ENCODE assay signal across 25 cellular contexts in genomic region chr3:154799801-154800200, GRCh38.
DNase-seq lines count a peak whose midpoint lies in the region; ATAC-seq and TF ChIP-seq lines count a peak whose summit lies in the region.
"Had no signal": no experiment of that assay in that cellular context is flagged by ENCODE, and none has a peak within 500 bp of the region (broad histone marks: within the 10 kb centered on the region; RNA-seq: fewer than 3 reads in every experiment).

No MANE protein-coding gene starts in this region.

- no peak overlapping the region for H3K9ac ChIP-seq in fibroblast of lung (ENCODE audit: insufficient read depth, low read length)
- peak overlapping the region; percentile 17 for H3K9ac ChIP-seq in skeletal muscle satellite cell (ENCODE audit: low read depth, low read length)
- H3K9ac ChIP-seq: BLaER1 had no signal

- no peak overlapping the region for H3K4me3 Mint-ChIP-seq in effector memory CD8-positive, alpha-beta T cell
- H3K4me3 Mint-ChIP-seq: GM23338; naive thymus-derived CD4-positive, alpha-beta T cell; stimulated activated effector memory CD8-positive, alpha-beta T cell treated with anti-CD3 and anti-CD28 coated beads, Interleukin-12 subunit alpha, Interleukin-12 subunit beta, amount 100 ng/mL, for 72 hours; T-cell had no signal

- peaks cover 4% of the 10 kb centered on the region for H3K36me3 Mint-ChIP-seq in effector memory CD8-positive, alpha-beta T cell (ENCODE audit: insufficient read depth)
- H3K36me3 Mint-ChIP-seq: naive thymus-derived CD4-positive, alpha-beta T cell; stimulated activated effector memory CD8-positive, alpha-beta T cell treated with anti-CD3 and anti-CD28 coated beads, Interleukin-12 subunit alpha, Interleukin-12 subunit beta, amount 100 ng/mL, for 72 hours; T-cell had no signal

- no peaks in the 10 kb centered on the region for H3K79me2 ChIP-seq in fibroblast of lung (ENCODE audit: control insufficient read depth, insufficient read depth, low read length)

- TF ChIP-seq CTCF in RWPE2 (IDR thresholded peaks at IDR 0.05; ENCODE audit: poor library complexity, severe bottlenecking) (no peak), fibroblast of lung (conservative IDR thresholded peaks at IDR 0.05 in 1 of 2, IDR thresholded peaks at IDR 0.05 in 1 of 2; ENCODE audit: low read depth in 1 of 2, low read length in 2 of 2) (no peak)

- H3K4me1 Mint-ChIP-seq in effector memory CD8-positive, alpha-beta T cell (ENCODE audit: low read depth in 2 of 2) = no peaks in the 10 kb centered on the region
- H3K4me1 Mint-ChIP-seq: naive thymus-derived CD4-positive, alpha-beta T cell; stimulated activated effector memory CD8-positive, alpha-beta T cell treated with anti-CD3 and anti-CD28 coated beads, Interleukin-12 subunit alpha, Interleukin-12 subunit beta, amount 100 ng/mL, for 72 hours; T-cell had no signal

- no peak overlapping the region for H2AFZ ChIP-seq in fibroblast of lung (ENCODE audit: low read length)
- H2AFZ ChIP-seq: GM23338 had no signal

- H3K27ac ChIP-seq in RWPE2 (ENCODE audit: poor library complexity, severe bottlenecking) (peak overlapping the region; percentile 22), fibroblast of lung (ENCODE audit: insufficient read depth, low read length) (no peak overlapping the region)
- H3K27ac ChIP-seq: BLaER1, coronary artery had no signal

- H3K27ac Mint-ChIP-seq in effector memory CD8-positive, alpha-beta T cell = no peak overlapping the region
- H3K27ac Mint-ChIP-seq: GM23338; naive thymus-derived CD4-positive, alpha-beta T cell; stimulated activated effector memory CD8-positive, alpha-beta T cell treated with anti-CD3 and anti-CD28 coated beads, Interleukin-12 subunit alpha, Interleukin-12 subunit beta, amount 100 ng/mL, for 72 hours; T-cell had no signal

- H3K27me3 ChIP-seq in RWPE2 (ENCODE audit: insufficient read depth, poor library complexity, severe bottlenecking) = no peaks in the 10 kb centered on the region
- H3K27me3 ChIP-seq in fibroblast of lung (ENCODE audit: control insufficient read depth, insufficient read depth, low read length) = no peaks in the 10 kb centered on the region
- no peaks in the 10 kb centered on the region for H3K27me3 ChIP-seq in skeletal muscle satellite cell (ENCODE audit: control insufficient read depth, insufficient read depth, low read length)
- H3K27me3 ChIP-seq: BLaER1, spleen had no signal

- no peak for ATAC-seq in RWPE2 (ENCODE audit: low read depth)
- no peak for ATAC-seq in effector memory CD8-positive, alpha-beta T cell (replicated peaks)
- ATAC-seq: GM23338; left lobe of liver; naive thymus-derived CD4-positive, alpha-beta T cell; stimulated activated effector memory CD8-positive, alpha-beta T cell treated with anti-CD3 and anti-CD28 coated beads, Interleukin-12 subunit alpha, Interleukin-12 subunit beta, amount 100 ng/mL, for 72 hours; T-cell had no signal

- no peaks in the 10 kb centered on the region for H3K27me3 Mint-ChIP-seq in effector memory CD8-positive, alpha-beta T cell
- H3K27me3 Mint-ChIP-seq: naive thymus-derived CD4-positive, alpha-beta T cell; T-cell had no signal

- H3K9me3 Mint-ChIP-seq in effector memory CD8-positive, alpha-beta T cell = peaks cover 0 to 3% of the 10 kb centered on the region in 2 donors

- no peaks in the 10 kb centered on the region for H4K20me1 ChIP-seq in fibroblast of lung (ENCODE audit: control insufficient read depth, extremely low read depth, insufficient read depth, low read length)
- H4K20me1 ChIP-seq: BLaER1 had no signal

- no peaks in the 10 kb centered on the region for H3K36me3 ChIP-seq in RWPE2 (ENCODE audit: low read depth)
- H3K36me3 ChIP-seq in fibroblast of lung (ENCODE audit: control insufficient read depth, insufficient read depth, low read length) = no peaks in the 10 kb centered on the region
- no peaks in the 10 kb centered on the region for H3K36me3 ChIP-seq in skeletal muscle satellite cell (ENCODE audit: insufficient read depth, low read length)
- H3K36me3 ChIP-seq: BLaER1, spleen had no signal

- peak overlapping the region; percentile 17 for H3K4me2 ChIP-seq in fibroblast of lung (ENCODE audit: extremely low read depth, insufficient read depth, low read length)
- H3K4me2 ChIP-seq in skeletal muscle satellite cell (ENCODE audit: low read length) = no peak overlapping the region
- H3K4me2 ChIP-seq: BLaER1, GM23338 had no signal

- H3K4me3 ChIP-seq in RWPE2 (ENCODE audit: severe bottlenecking) (no peak overlapping the region), fibroblast of lung (replicated peaks in 1 of 4; ENCODE audit: control extremely low read depth in 1 of 4, insufficient read depth in 1 of 4, low read depth in 3 of 4, low read length in 4 of 4) (no peak overlapping the region), skeletal muscle satellite cell (ENCODE audit: low read length) (no peak overlapping the region)
- H3K4me3 ChIP-seq: BLaER1, coronary artery, GM23338, spleen had no signal

- no peaks in the 10 kb centered on the region for H3K9me3 ChIP-seq in RWPE2 (ENCODE audit: severe bottlenecking)
- H3K9me3 ChIP-seq in fibroblast of lung (ENCODE audit: control insufficient read depth, insufficient read depth, low read depth, low read length) = no peaks in the 10 kb centered on the region
- no peaks in the 10 kb centered on the region for H3K9me3 ChIP-seq in skeletal muscle satellite cell (replicated peaks; ENCODE audit: low read length)

- H3K4me1 ChIP-seq in RWPE2 (ENCODE audit: insufficient read depth, poor library complexity, severe bottlenecking) (peaks cover 18% of the 10 kb centered on the region), fibroblast of lung (ENCODE audit: control insufficient read depth, extremely low read depth, insufficient read depth, low read length) (peaks cover 4% of the 10 kb centered on the region), skeletal muscle satellite cell (ENCODE audit: control insufficient read depth, insufficient read depth, low read length) (peaks cover 24% of the 10 kb centered on the region)
- H3K4me1 ChIP-seq: BLaER1 had no signal

- DNase-seq in NOMO-1 (lab: John Stamatoyannopoulos, UW; ENCODE audit: unreplicated experiment in 2 of 2) = peak; percentile 23 to 73
- no peak for DNase-seq in NOMO-1 treated with dmso at 0.1 percent for 144 hours (lab: John Stamatoyannopoulos, UW; ENCODE audit: unreplicated experiment)
- no peak for DNase-seq in RWPE2 (ENCODE audit: low spot score)
- DNase-seq in fibroblast of lung (ENCODE audit: low read depth in 2 of 2) = peak in 1 of 2 donors; percentile 73
- no peak for DNase-seq in 8988T
- DNase-seq in effector memory CD8-positive, alpha-beta T cell = no peak
- DNase-seq in activated CD4-positive, alpha-beta T cell treated with anti-CD3 and anti-CD28 coated beads, Interleukin-2, amount 50 U/mL, for 48 hours = no peak
- DNase-seq: activated gamma-delta T cell treated with Interleukin-2 at 50 U/mL for 16 hours; DMS79 treated with DMSO at 0.1 percent for 48 hours; naive thymus-derived CD4-positive, alpha-beta T cell; NCI-H1092; NCI-H1930; NCI-H226; NCI-H748 treated with DMSO at 0.1 percent for 48 hours; nucleus accumbens; SHP77 treated with DMSO at 0.1 percent for 48 hours; spleen; stimulated activated CD4-positive, alpha-beta T cell treated with anti-CD3 and anti-CD28 coated beads, Interleukin-2, amount 100 ng/mL, for 48 hours; T-cell had no signal

Comparison
In these comparisons a context has a peak if more than half of its experiments do, and no peak if none do; other contexts are left out.
1. DNase-seq: peak in NOMO-1 (2 of 2); none in NOMO-1 treated with dmso at 0.1 percent for 144 hours (single experiment), RWPE2 (single experiment), 8988T (single experiment), effector memory CD8-positive, alpha-beta T cell (0 of 3) and activated CD4-positive, alpha-beta T cell treated with anti-CD3 and anti-CD28 coated beads, Interleukin-2, amount 50 U/mL, for 48 hours (0 of 2).